Comparison of ENCODE assay signal across 1 cellular context in the genomic region with DNA sequence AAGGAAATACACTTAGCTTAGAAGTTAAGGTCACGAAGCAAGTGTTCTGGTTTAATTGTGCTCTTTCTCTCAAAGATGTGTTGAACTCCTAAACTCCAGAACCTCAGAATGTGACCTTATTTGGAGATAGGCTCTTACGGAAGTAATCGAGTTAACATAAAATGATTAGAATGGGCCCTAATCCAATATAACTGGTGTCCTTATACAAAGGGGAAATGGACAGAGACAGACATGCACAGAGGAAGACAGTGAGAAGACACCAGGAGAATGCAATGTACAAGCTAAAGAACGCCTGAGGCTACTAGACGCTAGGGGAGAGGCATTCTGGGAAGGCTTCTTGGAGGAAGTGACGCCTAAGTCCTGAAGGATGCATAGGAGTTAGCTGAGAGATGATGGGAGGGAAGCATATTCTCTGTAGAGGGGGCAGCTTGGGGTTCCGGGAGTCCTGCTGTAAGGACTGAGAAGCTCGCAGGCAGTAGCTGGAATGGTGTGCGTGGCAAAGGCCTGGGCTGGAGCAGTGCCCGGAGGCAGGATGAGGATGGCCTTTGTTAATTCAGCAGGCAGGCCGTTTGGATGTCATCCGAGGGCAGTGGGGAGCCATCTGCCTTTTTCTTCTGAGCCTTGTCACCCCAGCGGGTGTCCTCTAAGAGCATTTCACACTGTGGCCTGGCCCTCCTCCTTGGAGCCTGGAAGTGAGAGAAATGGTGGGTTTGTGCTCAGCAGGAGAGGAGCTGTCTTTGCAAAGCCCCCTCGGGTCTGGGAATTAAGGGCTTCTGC.
TF ChIP-seq lines count a peak whose summit lies in the region.

No MANE protein-coding gene starts in this region.

TF ChIP-seq in GM12878, 131 proteins besides CTCF, POLR2A, EP300 and RAD21:
- TF ChIP-seq YBX1 (IDR thresholded peaks at IDR 0.05) (no peak), RFX5 (IDR thresholded peaks at IDR 0.05; ENCODE audit: low read depth, low read length) (no peak)
